In the genomic region with DNA sequence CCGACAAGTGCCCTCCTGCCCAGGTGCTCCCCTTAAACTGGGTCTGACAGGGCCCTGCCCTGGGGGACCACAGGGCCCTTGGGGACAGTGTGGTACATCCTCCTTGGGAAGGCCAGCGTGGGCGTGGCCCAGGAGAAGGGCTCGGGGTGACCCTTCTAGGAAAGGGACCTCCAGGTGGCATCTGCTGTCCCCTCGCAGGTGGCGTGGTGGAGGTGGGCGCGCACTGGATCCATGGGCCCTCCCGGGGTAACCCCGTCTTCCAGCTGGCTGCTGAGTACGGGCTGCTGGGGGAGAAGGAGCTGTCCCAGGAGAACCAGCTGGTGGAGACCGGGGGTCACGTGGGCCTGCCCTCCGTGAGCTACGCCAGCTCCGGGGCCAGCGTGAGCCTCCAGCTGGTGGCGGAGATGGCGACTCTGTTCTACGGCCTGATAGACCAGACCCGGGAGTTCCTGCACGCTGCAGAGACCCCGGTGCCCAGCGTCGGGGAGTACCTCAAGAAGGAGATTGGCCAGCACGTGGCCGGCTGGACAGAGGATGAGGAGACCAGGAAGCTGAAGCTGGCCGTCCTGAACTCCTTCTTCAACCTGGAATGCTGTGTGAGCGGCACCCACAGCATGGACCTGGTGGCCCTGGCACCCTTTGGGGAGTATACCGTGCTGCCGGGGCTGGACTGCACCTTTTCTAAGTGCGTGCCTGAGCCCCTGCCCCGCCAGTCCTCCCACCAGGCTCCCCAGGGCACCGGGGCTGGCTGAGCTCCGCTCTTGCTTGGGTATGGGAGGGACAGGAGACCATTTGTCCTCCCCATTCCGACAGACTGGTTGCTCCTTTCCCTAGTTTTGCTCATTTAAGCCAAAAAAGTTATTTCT, we compare ENCODE assay signal across 6 cellular contexts. TPM values are rescaled to one million over a fixed set of nuclear protein-coding genes. Genes with fewer than 3 reads are reported as not detected.
DNase-seq lines count a peak whose midpoint lies in the region; ATAC-seq and TF ChIP-seq lines count a peak whose summit lies in the region.

No MANE protein-coding gene starts in this region.

- no peak for TF ChIP-seq CTCF in brain (conservative IDR thresholded peaks at IDR 0.05)
- no peak for TF ChIP-seq CTCF in nephron (IDR thresholded peaks at IDR 0.05; ENCODE audit: unreplicated experiment in 3 of 3)

- ATAC-seq in GM18861 (IDR thresholded peaks at IDR 0.05; ENCODE audit: unreplicated experiment) (peak; percentile 5), HG02885 (IDR thresholded peaks at IDR 0.05; ENCODE audit: poor library complexity, unreplicated experiment) (no peak)

- H3K4me3 Mint-ChIP-seq in brain (peak overlapping the region; percentile 63 to 77 (median 73)), nephron (peak overlapping the region; percentile 73 to 80 (median 79))

- H3K9me3 Mint-ChIP-seq in brain, result no peaks in the 10 kb centered on the region
- no peaks in the 10 kb centered on the region for H3K9me3 Mint-ChIP-seq in nephron

- DNase-seq in foreskin melanocyte (no peak), middle frontal gyrus (ENCODE audit: extremely low spot score, low spot score) (no peak)

- H3K36me3 Mint-ChIP-seq in brain (no peaks in the 10 kb centered on the region), nephron (ENCODE audit: low read depth) (peaks cover 3% of the 10 kb centered on the region)

- H3K27me3 Mint-ChIP-seq in brain (no peaks in the 10 kb centered on the region), nephron (ENCODE audit: low read depth) (no peaks in the 10 kb centered on the region)

- peaks cover 27% of the 10 kb centered on the region for H3K4me1 Mint-ChIP-seq in brain
- peaks cover 8% of the 10 kb centered on the region for H3K4me1 Mint-ChIP-seq in nephron

- peak overlapping the region in 2 of 5 experiments; percentile 38 to 63 for H3K27ac Mint-ChIP-seq in brain
- no peak overlapping the region for H3K27ac Mint-ChIP-seq in nephron

RNA-seq across cellular contexts. Expression of a gene that starts 1.0 kb away (rescaled TPM):
- polyA plus RNA-seq in brain (ENCODE audit: insufficient read depth, low read depth, low replicate concordance), result 7.9 TPM

RNA-seq across cellular contexts. Expression of a gene that starts 6.9 kb away (rescaled TPM):
- polyA plus RNA-seq in brain (ENCODE audit: insufficient read depth, low read depth, low replicate concordance), result 132 TPM

RNA-seq across cellular contexts. Expression of a gene that starts 13.9 kb away (rescaled TPM):
- polyA plus RNA-seq in brain (ENCODE audit: insufficient read depth, low read depth, low replicate concordance), result 31.3 TPM

RNA-seq across cellular contexts. Expression of a gene that starts 22.2 kb away (rescaled TPM):
- polyA plus RNA-seq in brain (ENCODE audit: insufficient read depth, low read depth, low replicate concordance), result 3.5 TPM

RNA-seq across cellular contexts. Expression of a gene that starts 32.9 kb away (rescaled TPM):
- polyA plus RNA-seq in brain (ENCODE audit: insufficient read depth, low read depth, low replicate concordance), result not detected
